In the genomic region with DNA sequence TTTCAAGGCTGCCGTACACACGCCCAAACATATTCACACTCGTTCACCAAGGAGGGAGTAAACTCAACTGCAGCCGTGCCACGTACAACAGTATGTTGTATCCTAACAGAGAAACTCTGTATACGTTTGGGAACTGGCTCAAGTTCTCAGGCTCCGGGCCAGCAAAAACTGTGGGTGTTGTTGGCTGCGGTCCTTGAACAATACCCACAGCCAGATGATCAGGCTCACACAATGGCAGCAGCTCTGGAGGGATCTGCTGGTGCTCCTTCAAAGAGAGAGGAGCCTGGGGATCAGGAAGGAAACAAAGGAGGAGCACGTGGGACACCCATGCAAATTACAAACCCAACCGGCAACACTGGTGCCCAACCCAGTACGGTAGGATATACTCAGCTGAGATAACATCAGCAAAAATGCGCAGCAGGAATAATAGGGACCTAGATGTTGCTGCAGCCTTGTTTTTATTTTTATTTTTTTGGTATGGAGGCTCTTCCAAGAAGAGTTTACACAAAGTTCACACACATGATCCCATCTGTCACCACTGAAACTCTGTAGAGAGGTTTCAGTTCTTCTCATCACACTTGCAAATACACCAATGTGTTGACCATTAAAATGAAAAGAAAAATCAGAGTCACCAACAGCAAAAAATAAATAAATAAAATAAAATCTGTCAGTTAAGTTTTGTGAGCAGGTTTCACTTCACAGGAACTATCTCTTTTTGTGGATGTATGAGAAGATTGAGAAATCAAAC, we compare ENCODE assay signal across 13 cellular contexts. TPM values are rescaled to one million over a fixed set of nuclear protein-coding genes. Genes with fewer than 3 reads are reported as not detected.
DNase-seq lines count a peak whose midpoint lies in the region; ATAC-seq and TF ChIP-seq lines count a peak whose summit lies in the region.
"Had no signal": no experiment of that assay in that cellular context is flagged by ENCODE, and none has a peak within 500 bp of the region (broad histone marks: within the 10 kb centered on the region; RNA-seq: fewer than 3 reads in every experiment).

No MANE protein-coding gene starts in this region.

- no peaks in the 10 kb centered on the region for H3K36me3 Mint-ChIP-seq in brain
- H3K36me3 Mint-ChIP-seq in CD8-positive, alpha-beta T cell, result no peaks in the 10 kb centered on the region
- H3K36me3 Mint-ChIP-seq: CD8-positive, alpha-beta memory T cell had no signal

- TF ChIP-seq CTCF in brain (conservative IDR thresholded peaks at IDR 0.05), result no peak
- TF ChIP-seq CTCF in CD8-positive, alpha-beta T cell (IDR thresholded peaks at IDR 0.05), result no peak
- no peak for TF ChIP-seq CTCF in RWPE1 (conservative IDR thresholded peaks at IDR 0.05; ENCODE audit: low read depth)

- no CpG with 5 or more reads among the region's 12 CpGs for WGBS in neuronal stem cell (ENCODE audit: extremely low coverage in 2 of 2, insufficient read length in 2 of 2, insufficient replicate concordance in 1 of 2), 2 donors

- peaks cover 4% of the 10 kb centered on the region for H3K27me3 Mint-ChIP-seq in brain
- no peaks in the 10 kb centered on the region for H3K27me3 Mint-ChIP-seq in CD8-positive, alpha-beta T cell (ENCODE audit: low read depth)
- H3K27me3 Mint-ChIP-seq: dendritic cell treated with granulocyte-macrophage colony-stimulating factor and Interleukin-4, amounts not matched to agents 40 ng/mL and 50 ng/mL, for 4 days had no signal

- no peak overlapping the region for H3K4me3 ChIP-seq in neuronal stem cell (ENCODE audit: low read length in 2 of 2)
- H3K4me3 ChIP-seq in CD8-positive, alpha-beta T cell (ENCODE audit: low read depth, low read length), result no peak overlapping the region
- H3K4me3 ChIP-seq: PC-9, skin epidermis had no signal

- no peaks in the 10 kb centered on the region for H3K9me3 ChIP-seq in neuronal stem cell (replicated peaks in 1 of 2; ENCODE audit: control insufficient read depth in 2 of 2, insufficient read depth in 1 of 2, low read depth in 1 of 2, low read length in 2 of 2)
- H3K9me3 ChIP-seq in CD8-positive, alpha-beta T cell (ENCODE audit: low read length), result no peaks in the 10 kb centered on the region

- no peak overlapping the region for H2BK5ac ChIP-seq in neuronal stem cell (ENCODE audit: low read length)

- no peak overlapping the region for H3K9ac ChIP-seq in neuronal stem cell (ENCODE audit: low read depth, low read length, poor library complexity)

- no peaks in the 10 kb centered on the region for H3K79me1 ChIP-seq in neuronal stem cell (ENCODE audit: low read depth, low read length)

- no peak overlapping the region for H2BK12ac ChIP-seq in neuronal stem cell (ENCODE audit: low read length)

- H3K4me3 Mint-ChIP-seq in brain, result peak overlapping the region in 2 of 5 experiments; percentile 15 to 31
- no peak overlapping the region for H3K4me3 Mint-ChIP-seq in CD8-positive, alpha-beta T cell
- H3K4me3 Mint-ChIP-seq: CD8-positive, alpha-beta memory T cell; dendritic cell treated with granulocyte-macrophage colony-stimulating factor and Interleukin-4, amounts not matched to agents 40 ng/mL and 50 ng/mL, for 4 days had no signal

- H3K27ac ChIP-seq in neuronal stem cell (replicated peaks; ENCODE audit: low read length) (no peak overlapping the region), RWPE1 (no peak overlapping the region)
- H3K27ac ChIP-seq in CD8-positive, alpha-beta T cell (ENCODE audit: low read depth, low read length), result no peak overlapping the region
- H3K27ac ChIP-seq: PC-9, skin epidermis had no signal

- POLR2A ChIA-PET in CD8-positive, alpha-beta T cell (lab: Charles Lee), result no interaction called here
- POLR2A ChIA-PET in RWPE1 (lab: Yijun Ruan, JAX; ENCODE audit: low non-redundant PET), result no interaction called here

- no peak overlapping the region for H2BK120ac ChIP-seq in neuronal stem cell (ENCODE audit: low read depth, low read length)

- no peak overlapping the region for H4K8ac ChIP-seq in neuronal stem cell (ENCODE audit: low read depth, low read length)

- H3K14ac ChIP-seq in neuronal stem cell (ENCODE audit: low read length), result no peak overlapping the region

- peak overlapping the region; percentile 72 for H2AFZ ChIP-seq in neuronal stem cell (ENCODE audit: low read length)
- H2AFZ ChIP-seq: PC-9 had no signal

- intact Hi-C loops in CD8-positive, alpha-beta T cell (cut with DNase I, micrococcal nuclease), result no loop called here

- H3K4me1 Mint-ChIP-seq in brain, result peaks cover 16% of the 10 kb centered on the region
- no peaks in the 10 kb centered on the region for H3K4me1 Mint-ChIP-seq in CD8-positive, alpha-beta T cell (ENCODE audit: low read depth)
- H3K4me1 Mint-ChIP-seq: CD8-positive, alpha-beta memory T cell had no signal

- no peak for DNase-seq in neuronal stem cell (ENCODE audit: low spot score)
- DNase-seq in CD8-positive, alpha-beta T cell, result no peak
- no peak for DNase-seq in erythroblast (lab: John Stamatoyannopoulos, UW)
- no peak for DNase-seq in COLO668 (lab: John Stamatoyannopoulos, UW; ENCODE audit: unreplicated experiment)
- no peak for DNase-seq in RWPE1 (ENCODE audit: low spot score)
- DNase-seq: CD8-positive, alpha-beta memory T cell; NCI-H146; PC-9 had no signal

- H2BK15ac ChIP-seq in neuronal stem cell (ENCODE audit: low read length), result no peak overlapping the region

- H3K4me1 ChIP-seq in neuronal stem cell (ENCODE audit: control insufficient read depth in 2 of 2, insufficient read depth in 1 of 2, low read depth in 1 of 2, low read length in 2 of 2), result peaks cover 4 to 7% of the 10 kb centered on the region in 2 donors
- H3K4me1 ChIP-seq in CD8-positive, alpha-beta T cell (ENCODE audit: insufficient read depth, low read length), result no peaks in the 10 kb centered on the region

- H3K4ac ChIP-seq in neuronal stem cell (ENCODE audit: low read length), result no peak overlapping the region

- H3K4me2 ChIP-seq in neuronal stem cell (ENCODE audit: insufficient read depth, low read length, poor library complexity, severe bottlenecking), result no peak overlapping the region
- H3K4me2 ChIP-seq: PC-9 had no signal

- H3K23ac ChIP-seq in neuronal stem cell (ENCODE audit: low read depth, low read length, poor library complexity), result no peak overlapping the region

- ATAC-seq in GM18861 (IDR thresholded peaks at IDR 0.05; ENCODE audit: unreplicated experiment), result peak; percentile 70
- ATAC-seq in HG03135 (IDR thresholded peaks at IDR 0.05; ENCODE audit: unreplicated experiment), result peak; percentile 63
- no peak for ATAC-seq in CD8-positive, alpha-beta T cell

- H3K18ac ChIP-seq in neuronal stem cell (ENCODE audit: low read length), result no peak overlapping the region

- CTCF ChIA-PET in CD8-positive, alpha-beta T cell (lab: Charles Lee), result no interaction called here
- CTCF ChIA-PET in RWPE1 (lab: Yijun Ruan, JAX), result no interaction called here

- no peaks in the 10 kb centered on the region for H3K27me3 ChIP-seq in neuronal stem cell (ENCODE audit: control insufficient read depth in 3 of 3, insufficient read depth in 3 of 3, low read depth in 1 of 3, low read length in 3 of 3)
- no peaks in the 10 kb centered on the region for H3K27me3 ChIP-seq in CD8-positive, alpha-beta T cell (ENCODE audit: insufficient read depth, low read length)

- no peak overlapping the region for H4K91ac ChIP-seq in neuronal stem cell (ENCODE audit: low read depth, low read length, poor library complexity)

- no peaks in the 10 kb centered on the region for H3K36me3 ChIP-seq in neuronal stem cell (replicated peaks in 1 of 2; ENCODE audit: control insufficient read depth in 2 of 2, insufficient read depth in 2 of 2, low read length in 2 of 2)
- no peaks in the 10 kb centered on the region for H3K36me3 ChIP-seq in CD8-positive, alpha-beta T cell (ENCODE audit: insufficient read depth, low read length)

- peaks cover 0 to 10% (median 1%) of the 10 kb centered on the region in 5 experiments for H3K9me3 Mint-ChIP-seq in brain
- H3K9me3 Mint-ChIP-seq in CD8-positive, alpha-beta T cell, result no peaks in the 10 kb centered on the region
- H3K9me3 Mint-ChIP-seq: dendritic cell treated with granulocyte-macrophage colony-stimulating factor and Interleukin-4, amounts not matched to agents 40 ng/mL and 50 ng/mL, for 4 days had no signal

- no peak overlapping the region for H2AK5ac ChIP-seq in neuronal stem cell (ENCODE audit: low read depth, low read length)

- no peak for TF ChIP-seq POLR2A in erythroblast (IDR thresholded peaks at IDR 0.05; ENCODE audit: low read length)

- peak overlapping the region in 4 of 5 experiments; percentile 59 to 71 (median 68) for H3K27ac Mint-ChIP-seq in brain
- no peak overlapping the region for H3K27ac Mint-ChIP-seq in CD8-positive, alpha-beta T cell
- H3K27ac Mint-ChIP-seq: CD8-positive, alpha-beta memory T cell; dendritic cell treated with granulocyte-macrophage colony-stimulating factor and Interleukin-4, amounts not matched to agents 40 ng/mL and 50 ng/mL, for 4 days had no signal

RNA-seq across cellular contexts. Expression of a gene that starts 41.1 kb away (rescaled TPM):
- 0.64 TPM for polyA plus RNA-seq in brain (ENCODE audit: insufficient read depth, low read depth, low replicate concordance)
- 9.7 TPM for polyA plus RNA-seq in neuronal stem cell (2013, experiment 1 of 2)
- polyA plus RNA-seq in neuronal stem cell (2013, experiment 2 of 2), result 9.7 TPM
- not detected for total RNA-seq in CD8-positive, alpha-beta T cell
- total RNA-seq: CD8-positive, alpha-beta memory T cell; PC-9 had no signal
- polyA plus RNA-seq: CD8-positive, alpha-beta memory T cell had no signal
